ENCODE assay signal across 1 cellular context in genomic region chr16:22035094-22035675, GRCh38.
TF ChIP-seq lines count a peak whose summit lies in the region.

No MANE protein-coding gene starts in this region.

TF ChIP-seq in HepG2, 621 proteins besides CTCF, POLR2A, EP300 and RAD21:
- TF ChIP-seq RBM22 (optimal IDR thresholded peaks at IDR 0.05; ENCODE audit: low read length) (peak; percentile 57), ZZZ3 (CRISPR knock-in tag; IDR thresholded peaks at IDR 0.05; ENCODE audit: borderline replicate concordance) (no peak)
TF ChIP-seq in HepG2: peak in this region for 1.
